Comparison of ENCODE assay signal across 1 cellular context in the genomic region with DNA sequence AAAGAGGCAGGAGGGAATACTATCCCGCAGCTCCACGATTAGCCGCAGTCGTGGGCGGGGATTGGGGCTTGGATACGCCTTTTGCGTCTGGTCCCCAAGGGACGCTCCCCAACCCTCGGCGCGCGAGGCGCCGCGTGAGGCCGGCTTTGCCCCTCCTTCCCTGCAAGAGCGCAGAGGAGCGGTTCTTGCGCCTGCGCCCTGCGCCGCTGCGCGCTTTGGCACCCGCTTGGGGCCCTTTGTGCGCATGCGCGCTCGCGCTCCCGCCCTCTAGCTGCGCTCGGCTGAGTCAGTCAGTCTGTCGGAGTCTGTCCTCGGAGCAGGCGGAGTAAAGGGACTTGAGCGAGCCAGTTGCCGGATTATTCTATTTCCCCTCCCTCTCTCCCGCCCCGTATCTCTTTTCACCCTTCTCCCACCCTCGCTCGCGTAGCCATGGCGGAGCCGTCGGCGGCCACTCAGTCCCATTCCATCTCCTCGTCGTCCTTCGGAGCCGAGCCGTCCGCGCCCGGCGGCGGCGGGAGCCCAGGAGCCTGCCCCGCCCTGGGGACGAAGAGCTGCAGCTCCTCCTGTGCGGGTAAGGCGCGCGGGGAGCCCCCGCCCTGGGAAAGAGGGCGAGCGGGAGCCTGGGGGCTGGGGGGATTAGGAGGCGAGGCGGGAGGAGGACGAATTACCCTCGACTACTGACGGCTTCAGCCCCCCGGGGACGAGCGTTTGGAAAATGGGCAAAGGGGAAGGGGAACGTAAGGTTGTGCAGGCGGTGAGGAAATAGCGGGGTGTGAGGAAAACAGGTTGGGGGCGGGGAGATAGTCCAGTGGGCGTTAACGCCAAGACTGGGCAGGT.
TF ChIP-seq lines count a peak whose summit lies in the region.

A gene with protein sequence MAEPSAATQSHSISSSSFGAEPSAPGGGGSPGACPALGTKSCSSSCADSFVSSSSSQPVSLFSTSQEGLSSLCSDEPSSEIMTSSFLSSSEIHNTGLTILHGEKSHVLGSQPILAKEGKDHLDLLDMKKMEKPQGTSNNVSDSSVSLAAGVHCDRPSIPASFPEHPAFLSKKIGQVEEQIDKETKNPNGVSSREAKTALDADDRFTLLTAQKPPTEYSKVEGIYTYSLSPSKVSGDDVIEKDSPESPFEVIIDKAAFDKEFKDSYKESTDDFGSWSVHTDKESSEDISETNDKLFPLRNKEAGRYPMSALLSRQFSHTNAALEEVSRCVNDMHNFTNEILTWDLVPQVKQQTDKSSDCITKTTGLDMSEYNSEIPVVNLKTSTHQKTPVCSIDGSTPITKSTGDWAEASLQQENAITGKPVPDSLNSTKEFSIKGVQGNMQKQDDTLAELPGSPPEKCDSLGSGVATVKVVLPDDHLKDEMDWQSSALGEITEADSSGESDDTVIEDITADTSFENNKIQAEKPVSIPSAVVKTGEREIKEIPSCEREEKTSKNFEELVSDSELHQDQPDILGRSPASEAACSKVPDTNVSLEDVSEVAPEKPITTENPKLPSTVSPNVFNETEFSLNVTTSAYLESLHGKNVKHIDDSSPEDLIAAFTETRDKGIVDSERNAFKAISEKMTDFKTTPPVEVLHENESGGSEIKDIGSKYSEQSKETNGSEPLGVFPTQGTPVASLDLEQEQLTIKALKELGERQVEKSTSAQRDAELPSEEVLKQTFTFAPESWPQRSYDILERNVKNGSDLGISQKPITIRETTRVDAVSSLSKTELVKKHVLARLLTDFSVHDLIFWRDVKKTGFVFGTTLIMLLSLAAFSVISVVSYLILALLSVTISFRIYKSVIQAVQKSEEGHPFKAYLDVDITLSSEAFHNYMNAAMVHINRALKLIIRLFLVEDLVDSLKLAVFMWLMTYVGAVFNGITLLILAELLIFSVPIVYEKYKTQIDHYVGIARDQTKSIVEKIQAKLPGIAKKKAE (plus strand): TSS at position 293 of the 837 bp plus-strand sequence. CDS start 137 bp downstream, at position 430.

TF ChIP-seq in GM12878, 131 proteins besides CTCF, POLR2A, EP300 and RAD21 (continued from another document and continues in another):
- TF ChIP-seq, protein P1, sequence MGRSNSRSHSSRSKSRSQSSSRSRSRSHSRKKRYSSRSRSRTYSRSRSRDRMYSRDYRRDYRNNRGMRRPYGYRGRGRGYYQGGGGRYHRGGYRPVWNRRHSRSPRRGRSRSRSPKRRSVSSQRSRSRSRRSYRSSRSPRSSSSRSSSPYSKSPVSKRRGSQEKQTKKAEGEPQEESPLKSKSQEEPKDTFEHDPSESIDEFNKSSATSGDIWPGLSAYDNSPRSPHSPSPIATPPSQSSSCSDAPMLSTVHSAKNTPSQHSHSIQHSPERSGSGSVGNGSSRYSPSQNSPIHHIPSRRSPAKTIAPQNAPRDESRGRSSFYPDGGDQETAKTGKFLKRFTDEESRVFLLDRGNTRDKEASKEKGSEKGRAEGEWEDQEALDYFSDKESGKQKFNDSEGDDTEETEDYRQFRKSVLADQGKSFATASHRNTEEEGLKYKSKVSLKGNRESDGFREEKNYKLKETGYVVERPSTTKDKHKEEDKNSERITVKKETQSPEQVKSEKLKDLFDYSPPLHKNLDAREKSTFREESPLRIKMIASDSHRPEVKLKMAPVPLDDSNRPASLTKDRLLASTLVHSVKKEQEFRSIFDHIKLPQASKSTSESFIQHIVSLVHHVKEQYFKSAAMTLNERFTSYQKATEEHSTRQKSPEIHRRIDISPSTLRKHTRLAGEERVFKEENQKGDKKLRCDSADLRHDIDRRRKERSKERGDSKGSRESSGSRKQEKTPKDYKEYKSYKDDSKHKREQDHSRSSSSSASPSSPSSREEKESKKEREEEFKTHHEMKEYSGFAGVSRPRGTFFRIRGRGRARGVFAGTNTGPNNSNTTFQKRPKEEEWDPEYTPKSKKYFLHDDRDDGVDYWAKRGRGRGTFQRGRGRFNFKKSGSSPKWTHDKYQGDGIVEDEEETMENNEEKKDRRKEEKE (IDR thresholded peaks at IDR 0.05): no peak
- TF ChIP-seq ZSCAN29 (IDR thresholded peaks at IDR 0.05): no peak
- no peak for TF ChIP-seq ZNF687 (IDR thresholded peaks at IDR 0.05)
- TF ChIP-seq SIX5 (IDR thresholded peaks at IDR 0.05; ENCODE audit: low read depth, low read length, severe bottlenecking): peak; percentile 34
- TF ChIP-seq, protein P2, sequence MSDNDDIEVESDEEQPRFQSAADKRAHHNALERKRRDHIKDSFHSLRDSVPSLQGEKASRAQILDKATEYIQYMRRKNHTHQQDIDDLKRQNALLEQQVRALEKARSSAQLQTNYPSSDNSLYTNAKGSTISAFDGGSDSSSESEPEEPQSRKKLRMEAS (IDR thresholded peaks at IDR 0.05; ENCODE audit: low read depth, low read length): peak; percentile 81
- peak; percentile 92 for TF ChIP-seq POLR2AphosphoS2 (IDR thresholded peaks at IDR 0.05; ENCODE audit: low read depth, low read length)
- TF ChIP-seq USF1 (IDR thresholded peaks at IDR 0.05; ENCODE audit: borderline replicate concordance, extremely low read length, insufficient read depth, low read depth, low read length): no peak
- no peak for TF ChIP-seq SREBF2 (IDR thresholded peaks at IDR 0.05; ENCODE audit: low read length)
- no peak for TF ChIP-seq ZNF592 (IDR thresholded peaks at IDR 0.05)
- TF ChIP-seq NR2F1 (conservative IDR thresholded peaks at IDR 0.05): no peak
- TF ChIP-seq SPI1 (IDR thresholded peaks at IDR 0.05; ENCODE audit: borderline replicate concordance, insufficient read depth, low read depth, low read length): no peak
- TF ChIP-seq ATF7 (IDR thresholded peaks at IDR 0.05; ENCODE audit: low read depth): 0 out of 2 replicates have a peak, but pooled peaks have one; percentile 8
- TF ChIP-seq PML (IDR thresholded peaks at IDR 0.05; ENCODE audit: low read length): no peak
- 0 out of 2 replicates have a peak, but pooled peaks have one; percentile 37 for TF ChIP-seq ZNF207 (IDR thresholded peaks at IDR 0.05; ENCODE audit: borderline replicate concordance)
- no peak for TF ChIP-seq WRNIP1 (IDR thresholded peaks at IDR 0.05; ENCODE audit: borderline replicate concordance, low read depth, low read length)
- no peak for TF ChIP-seq KLF5 (IDR thresholded peaks at IDR 0.05; ENCODE audit: partially characterized antibody)
- no peak for TF ChIP-seq ZBED1 (IDR thresholded peaks at IDR 0.05; ENCODE audit: borderline replicate concordance)
- TF ChIP-seq LARP7 (IDR thresholded peaks at IDR 0.05): no peak; the same call in 1 of the 2 replicates
- no peak for TF ChIP-seq NFYA (IDR thresholded peaks at IDR 0.05; ENCODE audit: borderline replicate concordance, low read depth, low read length)
- peak; percentile 49 for TF ChIP-seq CUX1 (IDR thresholded peaks at IDR 0.05; ENCODE audit: insufficient replicate concordance, low read depth, low read length)
- no peak for TF ChIP-seq ETV6 (conservative IDR thresholded peaks at IDR 0.05 in 1 of 2, IDR thresholded peaks at IDR 0.05 in 1 of 2; ENCODE audit: borderline replicate concordance in 1 of 2, low read depth in 1 of 2)
- no peak for TF ChIP-seq USF2 (IDR thresholded peaks at IDR 0.05; ENCODE audit: borderline replicate concordance, low read depth, low read length)
- TF ChIP-seq KAT2A (conservative IDR thresholded peaks at IDR 0.05; ENCODE audit: control insufficient read depth, low read depth, low read length): no peak
